Comparison of ENCODE assay signal across 8 cellular contexts in genomic region chr5:179907570-179908324, GRCh38. TPM values are rescaled to one million over a fixed set of nuclear protein-coding genes. Genes with fewer than 3 reads are reported as not detected.
A peak's percentile ranks its signal among the peaks of the same experiment; 100 is the strongest.
DNase-seq lines count a peak whose midpoint lies in the region; ATAC-seq, FAIRE-seq and TF ChIP-seq lines count a peak whose summit lies in the region.

Gene TBC1D9B (minus strand): TSS chr5:179907897. CDS start chr5:179907821, 76 bp downstream.

- intact Hi-C loops in body of pancreas (cut with DNase I), result loop anchor here (10.0 kb wide), 1 partner anchor 103 kb away; the partner anchor contains the start of gene MGAT4B

- WGBS in body of pancreas, 2 donors, result 2 to 25% methylated on average over 8 to 96 of the region's 102 CpGs

- H3K4me3 ChIP-seq in GM12864 (ENCODE audit: low read depth, low read length) (peak within 1 kb of the TSS; percentile 90), Loucy (ENCODE audit: low read length, poor library complexity, severe bottlenecking) (peak within 1 kb of the TSS; percentile 81), body of pancreas (peak within 1 kb of the TSS; percentile 36 to 52), iPS-11a (ENCODE audit: low read depth, low read length) (peak within 1 kb of the TSS; percentile 51), skeletal muscle cell (ENCODE audit: low read depth, low read length) (peak within 1 kb of the TSS; percentile 79)

- no peak for FAIRE-seq in H54 (lab: Jason Lieb, UNC)

- H3K27ac ChIP-seq in body of pancreas, result peak within 1 kb of the TSS; percentile 30 to 85 (median 64)

- peaks cover 28% of the 10 kb centered on the region for H3K79me2 ChIP-seq in Loucy (ENCODE audit: insufficient read depth, low read length)

- H3K9me3 ChIP-seq in Loucy (ENCODE audit: insufficient read depth, low read depth, low read length) (no peaks in the 10 kb centered on the region), body of pancreas (no peaks in the 10 kb centered on the region)

- H3K9ac ChIP-seq in Loucy (ENCODE audit: low read depth, low read length, poor library complexity, severe bottlenecking), result peak within 1 kb of the TSS; percentile 65

- H3F3A ChIP-seq in Loucy (ENCODE audit: low read depth), result no peaks in the 10 kb centered on the region

- TF ChIP-seq CTCF in GM12864 (IDR thresholded peaks at IDR 0.05; ENCODE audit: low read depth, low read length, missing control alignments) (peak; percentile 43), Loucy (conservative IDR thresholded peaks at IDR 0.05; ENCODE audit: low read length) (no peak), body of pancreas (IDR thresholded peaks at IDR 0.05) (peak in 6 of 7 experiments; percentile 17 to 88 (median 54))

- ATAC-seq in body of pancreas, result peak; percentile 92

- H3K9me2 ChIP-seq in Loucy (replicated peaks; ENCODE audit: low read depth, low read length), result no peaks in the 10 kb centered on the region

- no peaks in the 10 kb centered on the region for H4K20me1 ChIP-seq in Loucy (ENCODE audit: insufficient read depth, low read length, poor library complexity, severe bottlenecking)

- peak within 1 kb of the TSS; percentile 60 for H2AFZ ChIP-seq in Loucy (ENCODE audit: low read length)

- TF ChIP-seq POLR2A in H54 (IDR thresholded peaks at IDR 0.05; ENCODE audit: low read depth, low read length), result peak; percentile 94
- peak in 2 of 3 donors; percentile 22 to 41 for TF ChIP-seq POLR2A in body of pancreas (IDR thresholded peaks at IDR 0.05)

- DNase-seq in GM12864 (ENCODE audit: low read depth) (no peak), H54 (ENCODE audit: insufficient read length, low spot score) (peak; percentile 90), UCSD-AML1 (lab: John Stamatoyannopoulos, UW; ENCODE audit: unreplicated experiment) (peak; percentile 79), body of pancreas (peak; percentile 65 to 76 (median 70)), skeletal muscle cell (ENCODE audit: low read depth) (peak; percentile 6), NCI-H128 (lab: John Stamatoyannopoulos, UW; ENCODE audit: unreplicated experiment) (no peak)

- H3K27me3 ChIP-seq in Loucy (ENCODE audit: insufficient read depth, low read length, poor library complexity, severe bottlenecking) (no peaks in the 10 kb centered on the region), body of pancreas (no peaks in the 10 kb centered on the region)

- H3K36me3 ChIP-seq in Loucy (ENCODE audit: insufficient read depth, low read length) (no peaks in the 10 kb centered on the region), body of pancreas (replicated peaks in 1 of 2; ENCODE audit: insufficient read depth in 1 of 2, low read depth in 2 of 2) (peaks cover 0 to 4% of the 10 kb centered on the region in 2 donors)

- H3K4me2 ChIP-seq in Loucy (ENCODE audit: low read depth, low read length, poor library complexity, severe bottlenecking), result peak within 1 kb of the TSS; percentile 81

- H3K4me1 ChIP-seq in Loucy (ENCODE audit: insufficient read depth, low read length, poor library complexity, severe bottlenecking), result peaks cover 11% of the 10 kb centered on the region
- peaks cover 21% of the 10 kb centered on the region for H3K4me1 ChIP-seq in body of pancreas

RNA-seq across cellular contexts. Expression of gene TBC1D9B, which starts in this region (rescaled TPM):
- total RNA-seq in body of pancreas, result 100 to 1,000 TPM in 1 of 2 donors, 10 to 100 TPM in 1; 69.8 to 121 TPM

Comparison
In these comparisons a context has a peak if more than half of its experiments do, and no peak if none do; other contexts are left out.
1. DNase-seq: peak in H54 (single experiment), UCSD-AML1 (single experiment), body of pancreas (4 of 4) and skeletal muscle cell (single experiment); none in GM12864 (single experiment) and NCI-H128 (single experiment).
2. Peak in every context shown above with its lines, with median percentiles within 50 percentile points of each other: H3K4me3 ChIP-seq.